ENCODE assay signal across 15 cellular contexts in genomic region chr13:23288564-23288963, GRCh38.
"Had no signal": no experiment of that assay in that cellular context is flagged by ENCODE, and none has a peak within 500 bp of the region (broad histone marks: within the 10 kb centered on the region; RNA-seq: fewer than 3 reads in every experiment).

No MANE protein-coding gene starts in this region.

- ATAC-seq: activated CD4-positive, alpha-beta T cell treated with anti-CD3 and anti-CD28 coated beads for 36 hours; activated CD8-positive, alpha-beta memory T cell treated with anti-CD3 and anti-CD28 coated beads, Interleukin-2, amount 10 ng/mL, durations not matched to agents 7 days and 5 days; right lobe of liver; stimulated activated naive CD8-positive, alpha-beta T cell treated with anti-CD3 and anti-CD28 coated beads, Interleukin-15, amount 100 ng/mL, for 72 hours had no signal

- H3K4me3 ChIP-seq: psoas muscle, right lobe of liver, spleen, tibial nerve, uterus had no signal

- H3K4me1 ChIP-seq: psoas muscle, right lobe of liver, spleen, tibial nerve, uterus had no signal

- H3K27ac ChIP-seq: psoas muscle, right lobe of liver, spleen, uterus had no signal

- DNase-seq: activated CD4-positive, alpha-beta memory T cell treated with anti-CD3 and anti-CD28 coated beads for 36 hours; activated CD4-positive, alpha-beta T cell treated with anti-CD3 and anti-CD28 coated beads for 36 hours; activated CD8-positive, alpha-beta memory T cell treated with anti-CD3 and anti-CD28 coated beads, Interleukin-2, amount 10 ng/mL, durations not matched to agents 7 days and 5 days; activated naive CD4-positive, alpha-beta T cell treated with anti-CD3 and anti-CD28 coated beads, Interleukin-2, amount 10 ng/mL, durations not matched to agents 7 days and 5 days; activated T-cell treated with anti-CD3 and anti-CD28 coated beads, Interleukin-2, amount 50 U/mL, for 24 hours; effector memory CD4-positive, alpha-beta T cell; hypothalamus; mesendoderm; psoas muscle; right lobe of liver; spleen; stimulated activated CD4-positive, alpha-beta T cell treated with anti-CD3 and anti-CD28 coated beads, Interleukin-1b, Interleukin-23, amount 100 ng/mL, for 48 hours; stimulated activated naive CD8-positive, alpha-beta T cell treated with anti-CD3 and anti-CD28 coated beads, Interleukin-15, amount 100 ng/mL, for 72 hours; uterus had no signal

- H3K27me3 ChIP-seq: right lobe of liver, tibial nerve, uterus had no signal

- H3K36me3 ChIP-seq: right lobe of liver, spleen, tibial nerve, uterus had no signal

- H3K9me3 ChIP-seq: psoas muscle, right lobe of liver, uterus had no signal
